ENCODE assay signal across 9 cellular contexts in genomic region chr20:43941476-43942212, GRCh38. TPM values are rescaled to one million over a fixed set of nuclear protein-coding genes. Genes with fewer than 3 reads are reported as not detected.
A peak's percentile ranks its signal among the peaks of the same experiment; 100 is the strongest.
DNase-seq lines count a peak whose midpoint lies in the region; FAIRE-seq and TF ChIP-seq lines count a peak whose summit lies in the region.
"Had no signal": no experiment of that assay in that cellular context is flagged by ENCODE, and none has a peak within 500 bp of the region (broad histone marks: within the 10 kb centered on the region; RNA-seq: fewer than 3 reads in every experiment).

No MANE protein-coding gene starts in this region.

- no peak overlapping the region for H3K23ac ChIP-seq in mesendoderm (ENCODE audit: low read length)

- no peak for FAIRE-seq in bronchial epithelial cell (lab: Jason Lieb, UNC)

- H4K5ac ChIP-seq in mesendoderm (ENCODE audit: low read length), result no peak overlapping the region

- H3K27ac ChIP-seq in parathyroid adenoma, result peak overlapping the region; percentile 43
- H3K27ac ChIP-seq in mesendoderm (ENCODE audit: low read depth, low read length), result no peak overlapping the region

- H3K27me3 ChIP-seq in bronchial epithelial cell (ENCODE audit: control insufficient read depth, insufficient read depth, low read length), result peaks cover 15% of the 10 kb centered on the region
- H3K27me3 ChIP-seq in parathyroid adenoma (ENCODE audit: control insufficient read depth, insufficient read depth, low read length), result no peaks in the 10 kb centered on the region
- H3K27me3 ChIP-seq in mesendoderm (ENCODE audit: insufficient read depth, low read length, poor library complexity), result no peaks in the 10 kb centered on the region

- H4K8ac ChIP-seq in mesendoderm (ENCODE audit: low read depth, low read length), result no peak overlapping the region

- no peak overlapping the region for H2BK15ac ChIP-seq in mesendoderm (replicated peaks; ENCODE audit: low read depth)

- H3K18ac ChIP-seq in mesendoderm (ENCODE audit: low read length), result no peak overlapping the region

- no peak overlapping the region for H3K4ac ChIP-seq in mesendoderm (ENCODE audit: low read depth, low read length)

- H3K79me1 ChIP-seq in mesendoderm (ENCODE audit: low read length), result no peaks in the 10 kb centered on the region

- H3K79me2 ChIP-seq in parathyroid adenoma (no peaks in the 10 kb centered on the region), mesendoderm (ENCODE audit: control insufficient read depth, insufficient read depth, low read length) (no peaks in the 10 kb centered on the region)

- no peak overlapping the region for H2BK5ac ChIP-seq in mesendoderm (ENCODE audit: low read length)

- no peak overlapping the region for H2AFZ ChIP-seq in parathyroid adenoma

- H3K9ac ChIP-seq in parathyroid adenoma, result no peak overlapping the region
- H3K9ac ChIP-seq in mesendoderm (ENCODE audit: low read length), result no peak overlapping the region

- H3K4me3 ChIP-seq in bronchial epithelial cell (ENCODE audit: low read depth, low read length), result no peak overlapping the region
- H3K4me3 ChIP-seq in parathyroid adenoma (ENCODE audit: low read depth, low read length), result no peak overlapping the region
- H3K4me3 ChIP-seq in mesendoderm (ENCODE audit: low read length), result no peak overlapping the region

- H2AK5ac ChIP-seq in mesendoderm (ENCODE audit: low read length), result no peak overlapping the region

- H3K36me3 ChIP-seq in bronchial epithelial cell (ENCODE audit: control insufficient read depth, insufficient read depth, low read length), result no peaks in the 10 kb centered on the region
- H3K36me3 ChIP-seq in parathyroid adenoma (ENCODE audit: control insufficient read depth, insufficient read depth, low read length), result no peaks in the 10 kb centered on the region
- no peaks in the 10 kb centered on the region for H3K36me3 ChIP-seq in mesendoderm (ENCODE audit: control insufficient read depth, insufficient read depth, low read length)

- H3K56ac ChIP-seq in mesendoderm (ENCODE audit: low read length), result no peak overlapping the region

- H3K4me2 ChIP-seq in parathyroid adenoma (ENCODE audit: low read length) (no peak overlapping the region), mesendoderm (ENCODE audit: low read length) (no peak overlapping the region)

- TF ChIP-seq CTCF in bronchial epithelial cell (IDR thresholded peaks at IDR 0.05; ENCODE audit: insufficient read depth, low read length, severe bottlenecking) (no peak), parathyroid adenoma (IDR thresholded peaks at IDR 0.05) (no peak)

- H3K9me3 ChIP-seq in parathyroid adenoma (ENCODE audit: control insufficient read depth, low read length), result no peaks in the 10 kb centered on the region

- no peak overlapping the region for H2BK120ac ChIP-seq in mesendoderm (ENCODE audit: low read depth, low read length)

- H3K4me1 ChIP-seq in parathyroid adenoma (peaks cover 23% of the 10 kb centered on the region), mesendoderm (ENCODE audit: control insufficient read depth, low read depth, low read length) (no peaks in the 10 kb centered on the region)

- DNase-seq in NCI-H1694 treated with DMSO at 0.1 percent for 48 hours (lab: John Stamatoyannopoulos, UW) (peak; percentile 12), NCI-H1694 (lab: John Stamatoyannopoulos, UW) (no peak), NCI-H2029 treated with DMSO at 0.1 percent for 48 hours (lab: John Stamatoyannopoulos, UW) (peak; percentile 57), bronchial epithelial cell (ENCODE audit: low read depth) (peak; percentile 64), mesendoderm (no peak), NCI-H524 treated with DMSO at 0.1 percent for 48 hours (lab: John Stamatoyannopoulos, UW) (no peak), activated gamma-delta T cell treated with Interleukin-2 at 50 U/mL for 16 hours (no peak)
- DNase-seq: 8988T had no signal

- no CpG with 5 or more reads among the region's 10 CpGs for WGBS in mesendoderm (ENCODE audit: extremely low coverage, insufficient coverage, low lambda C conversion rate)

RNA-seq across cellular contexts. Expression of gene TOX2, which starts 27.0 kb away (rescaled TPM):
- total RNA-seq in bronchial epithelial cell, result not detected in 2 replicates
- 3.4 TPM for polyA plus RNA-seq in mesendoderm (2013, experiment 1 of 2)
- 3.7 TPM for polyA plus RNA-seq in mesendoderm (2013, experiment 2 of 2)

Comparison
In these comparisons a context has a peak if more than half of its experiments do, and no peak if none do; other contexts are left out.
1. DNase-seq: peak in NCI-H1694 treated with DMSO at 0.1 percent for 48 hours (single experiment), NCI-H2029 treated with DMSO at 0.1 percent for 48 hours (single experiment) and bronchial epithelial cell (single experiment); none in NCI-H1694 (single experiment), mesendoderm (single experiment), NCI-H524 treated with DMSO at 0.1 percent for 48 hours (single experiment) and activated gamma-delta T cell treated with Interleukin-2 at 50 U/mL for 16 hours (single experiment).